In the genomic region with DNA sequence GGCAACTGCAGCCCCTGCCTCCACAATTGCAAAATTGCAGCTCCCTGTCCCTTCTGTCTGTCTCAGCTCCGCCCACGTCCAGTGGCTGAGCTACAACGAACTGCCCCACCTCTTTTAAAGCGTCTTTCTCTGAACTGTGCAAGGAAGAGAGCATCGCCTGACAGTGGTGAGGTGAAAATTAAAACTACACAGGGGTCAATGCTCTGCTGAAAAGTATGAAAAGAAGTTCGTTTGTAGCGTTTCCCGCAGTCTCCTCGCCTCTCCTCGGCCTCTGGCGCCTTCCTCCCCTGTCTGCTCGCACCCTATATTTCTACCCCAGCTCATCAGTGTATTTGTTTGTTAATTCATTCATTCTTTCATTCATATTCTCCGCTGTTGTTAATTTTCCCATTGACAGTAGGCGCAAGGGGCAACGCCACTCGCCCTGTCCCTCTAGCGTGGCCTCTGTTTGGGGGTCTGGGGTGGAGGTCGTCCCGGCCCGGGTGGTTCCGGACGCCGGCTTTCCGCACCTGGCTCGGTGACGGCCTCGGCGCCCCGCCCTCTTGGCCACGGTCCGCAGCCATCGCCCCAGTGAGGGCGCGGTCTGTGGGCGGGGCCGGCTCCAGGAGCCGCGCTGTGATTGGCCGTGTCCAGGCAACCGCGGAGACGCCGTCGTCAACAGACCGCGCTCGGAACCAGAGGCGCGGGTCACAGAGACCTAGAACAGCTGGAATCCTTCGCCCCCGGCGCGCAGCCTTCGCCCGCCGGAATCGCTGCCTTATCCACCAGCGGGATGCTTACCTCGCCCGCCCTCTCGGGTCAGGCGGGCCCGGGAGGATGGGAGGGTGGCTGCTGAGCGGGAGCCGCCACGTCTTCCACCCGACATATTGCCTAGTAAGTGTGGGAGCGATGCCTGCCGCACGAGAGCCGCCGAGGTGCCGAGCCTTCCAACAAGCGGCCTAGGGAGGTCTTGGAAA, we compare ENCODE assay signal across 8 cellular contexts. TPM values are rescaled to one million over a fixed set of nuclear protein-coding genes. Genes with fewer than 3 reads are reported as not detected.
DNase-seq lines count a peak whose midpoint lies in the region; ATAC-seq and TF ChIP-seq lines count a peak whose summit lies in the region.

A gene with protein sequence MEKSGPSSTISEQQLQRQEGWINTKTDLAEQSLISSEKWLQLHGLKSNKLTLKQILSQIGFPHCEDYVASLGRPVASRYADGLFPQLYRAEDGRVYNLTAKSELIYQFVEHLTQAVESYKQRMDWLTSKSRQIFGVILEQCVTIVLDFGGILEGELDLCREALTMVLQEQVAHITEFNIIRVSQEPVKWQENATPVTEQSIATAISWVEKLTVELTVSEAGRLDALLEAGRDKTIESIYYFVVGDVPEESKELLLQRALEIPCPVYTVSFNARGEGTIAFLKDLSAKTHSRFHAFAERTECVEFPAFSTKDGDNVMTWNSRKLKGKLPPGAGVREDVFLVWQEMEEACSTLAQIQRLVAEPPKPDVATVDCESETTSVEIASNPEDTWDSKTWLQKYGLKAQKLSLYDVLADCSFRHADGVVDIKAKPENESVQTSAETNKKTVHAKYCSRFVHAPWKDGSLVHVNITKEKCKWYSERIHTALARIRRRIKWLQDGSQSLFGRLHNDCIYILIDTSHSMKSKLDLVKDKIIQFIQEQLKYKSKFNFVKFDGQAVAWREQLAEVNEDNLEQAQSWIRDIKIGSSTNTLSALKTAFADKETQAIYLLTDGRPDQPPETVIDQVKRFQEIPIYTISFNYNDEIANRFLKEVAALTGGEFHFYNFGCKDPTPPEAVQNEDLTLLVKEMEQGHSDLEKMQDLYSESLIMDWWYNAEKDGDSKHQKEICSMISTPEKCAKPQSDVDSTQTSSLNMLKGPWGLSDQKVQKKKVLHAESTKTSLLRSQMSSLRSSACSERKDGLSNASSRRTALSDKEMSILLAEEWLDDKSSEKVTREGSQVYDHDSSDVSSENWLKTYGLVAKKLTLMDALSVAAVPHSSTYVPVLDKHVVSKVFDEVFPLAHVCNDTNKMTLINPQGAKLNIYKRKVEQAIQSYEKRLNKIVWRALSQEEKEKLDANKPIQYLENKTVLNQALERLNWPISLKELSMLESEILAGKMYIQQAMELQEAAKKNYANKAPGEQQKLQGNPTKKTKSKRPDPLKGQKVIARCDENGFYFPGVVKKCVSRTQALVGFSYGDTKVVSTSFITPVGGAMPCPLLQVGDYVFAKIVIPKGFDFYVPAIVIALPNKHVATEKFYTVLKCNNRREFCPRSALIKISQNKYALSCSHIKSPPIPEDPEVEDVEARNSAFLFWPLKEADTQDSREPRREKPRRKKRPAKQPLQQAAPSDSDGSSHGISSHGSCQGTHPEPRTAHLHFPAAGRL (N-terminal part only) (plus strand): TSS at position 677 of the 956 bp plus-strand sequence. CDS start 5,926 bp downstream, outside the sequence.

- peaks cover 44% of the 10 kb centered on the region for H3K27me3 Mint-ChIP-seq in activated CD4-positive, alpha-beta T cell treated with anti-CD3 and anti-CD28 coated beads for 36 hours
- H3K27me3 Mint-ChIP-seq in activated CD8-positive, alpha-beta memory T cell treated with anti-CD3 and anti-CD28 coated beads, Interleukin-2, amount 10 ng/mL, durations not matched to agents 7 days and 5 days = peaks cover 44% of the 10 kb centered on the region
- peaks cover 32 to 54% of the 10 kb centered on the region in 2 donors for H3K27me3 Mint-ChIP-seq in natural killer cell treated with Interleukin-12 subunit alpha and Interleukin-12 subunit beta and Interleukin-15 and Interleukin-18, amount 100 ng/mL, for 72 hours

- peaks cover 17% of the 10 kb centered on the region for H3K4me1 Mint-ChIP-seq in activated CD4-positive, alpha-beta T cell treated with anti-CD3 and anti-CD28 coated beads for 36 hours
- H3K4me1 Mint-ChIP-seq in activated CD8-positive, alpha-beta memory T cell treated with anti-CD3 and anti-CD28 coated beads, Interleukin-2, amount 10 ng/mL, durations not matched to agents 7 days and 5 days = peaks cover 23% of the 10 kb centered on the region
- H3K4me1 Mint-ChIP-seq in natural killer cell treated with Interleukin-12 subunit alpha and Interleukin-12 subunit beta and Interleukin-15 and Interleukin-18, amount 100 ng/mL, for 72 hours (ENCODE audit: low read depth in 2 of 2) = peaks cover 18 to 21% of the 10 kb centered on the region in 2 donors

- H3K36me3 ChIP-seq in upper lobe of left lung = no peaks in the 10 kb centered on the region

- H3K4me1 ChIP-seq in upper lobe of left lung = peaks cover 14 to 26% (median 18%) of the 10 kb centered on the region in 4 donors

- H3K27ac ChIP-seq in upper lobe of left lung = no peak within 1 kb of the TSS

- WGBS in upper lobe of left lung, 2 donors = 1 to 5% methylated on average over 20 to 68 of the region's 74 CpGs

- CTCF ChIA-PET in activated CD4-positive, alpha-beta T cell treated with anti-CD3 and anti-CD28 coated beads for 36 hours (lab: Charles Lee) = interaction anchor here (1.7 kb wide), 1 partner anchor 12 kb away, joined by 7 read pairs; no protein-coding TSS in a partner anchor
- CTCF ChIA-PET in activated CD8-positive, alpha-beta memory T cell treated with anti-CD3 and anti-CD28 coated beads, Interleukin-2, amount 10 ng/mL, durations not matched to agents 7 days and 5 days (lab: Charles Lee) = no interaction called here

- TF ChIP-seq CTCF in fibroblast of pulmonary artery (IDR thresholded peaks at IDR 0.05; ENCODE audit: low read length, missing control alignments) = no peak
- no peak for TF ChIP-seq CTCF in upper lobe of left lung (IDR thresholded peaks at IDR 0.05)

- H3K4me3 ChIP-seq in fibroblast of pulmonary artery (replicated peaks; ENCODE audit: low read depth, low read length) (peak within 1 kb of the TSS; percentile 42), upper lobe of left lung (peak within 1 kb of the TSS; percentile 11 to 47 (median 42))

- H3K4me3 Mint-ChIP-seq in activated CD4-positive, alpha-beta T cell treated with anti-CD3 and anti-CD28 coated beads for 36 hours = peak within 1 kb of the TSS; percentile 47
- H3K4me3 Mint-ChIP-seq in activated CD8-positive, alpha-beta memory T cell treated with anti-CD3 and anti-CD28 coated beads, Interleukin-2, amount 10 ng/mL, durations not matched to agents 7 days and 5 days = peak within 1 kb of the TSS; percentile 77
- peak within 1 kb of the TSS; percentile 91 for H3K4me3 Mint-ChIP-seq in natural killer cell treated with Interleukin-12 subunit alpha and Interleukin-12 subunit beta and Interleukin-15 and Interleukin-18, amount 100 ng/mL, for 72 hours

- H3K27ac Mint-ChIP-seq in activated CD4-positive, alpha-beta T cell treated with anti-CD3 and anti-CD28 coated beads for 36 hours = peak within 1 kb of the TSS; percentile 53
- H3K27ac Mint-ChIP-seq in activated CD8-positive, alpha-beta memory T cell treated with anti-CD3 and anti-CD28 coated beads, Interleukin-2, amount 10 ng/mL, durations not matched to agents 7 days and 5 days = no peak within 1 kb of the TSS
- peak within 1 kb of the TSS in 1 of 2 donors; percentile 49 for H3K27ac Mint-ChIP-seq in natural killer cell treated with Interleukin-12 subunit alpha and Interleukin-12 subunit beta and Interleukin-15 and Interleukin-18, amount 100 ng/mL, for 72 hours

- no peaks in the 10 kb centered on the region for H3K27me3 ChIP-seq in upper lobe of left lung

- no peaks in the 10 kb centered on the region for H3K9me3 ChIP-seq in upper lobe of left lung

- peak; percentile 76 for DNase-seq in activated CD4-positive, alpha-beta T cell treated with anti-CD3 and anti-CD28 coated beads for 36 hours
- DNase-seq in activated CD4-positive, alpha-beta T cell treated with anti-CD3 and anti-CD28 coated beads for 1 hour = no peak
- peak; percentile 77 for DNase-seq in NCI-H2029 (lab: John Stamatoyannopoulos, UW)
- DNase-seq in activated CD8-positive, alpha-beta memory T cell treated with anti-CD3 and anti-CD28 coated beads, Interleukin-2, amount 10 ng/mL, durations not matched to agents 7 days and 5 days = peak; percentile 65
- DNase-seq in fibroblast of pulmonary artery (ENCODE audit: low read depth) = peak; percentile 11
- DNase-seq in natural killer cell treated with Interleukin-12 subunit alpha and Interleukin-12 subunit beta and Interleukin-15 and Interleukin-18, amount 100 ng/mL, for 72 hours (ENCODE audit: low spot score) = peak; percentile 72
- peak; percentile 74 to 96 for DNase-seq in upper lobe of left lung

- intact Hi-C loops in activated CD4-positive, alpha-beta T cell treated with anti-CD3 and anti-CD28 coated beads for 36 hours (cut with DNase I, micrococcal nuclease) = loop anchor here in 1 of 2 experiments (1.0 to 2.0 kb wide), 2 partner anchors 48 to 92 kb away; a partner anchor contains a TSS

- ATAC-seq in activated CD4-positive, alpha-beta T cell treated with anti-CD3 and anti-CD28 coated beads for 36 hours = peak; percentile 89
- ATAC-seq in HG02759 (IDR thresholded peaks at IDR 0.05; ENCODE audit: unreplicated experiment) = peak; percentile 90
- ATAC-seq in activated CD8-positive, alpha-beta memory T cell treated with anti-CD3 and anti-CD28 coated beads, Interleukin-2, amount 10 ng/mL, durations not matched to agents 7 days and 5 days = peak; percentile 91
- ATAC-seq in natural killer cell treated with Interleukin-12 subunit alpha and Interleukin-12 subunit beta and Interleukin-15 and Interleukin-18, amount 100 ng/mL, for 72 hours = peak; percentile 89 to 96
- ATAC-seq in upper lobe of left lung (ENCODE audit: low FRiP score in 2 of 2) = peak; percentile 87 to 89

- H3K9me3 Mint-ChIP-seq in activated CD4-positive, alpha-beta T cell treated with anti-CD3 and anti-CD28 coated beads for 36 hours (ENCODE audit: low read depth) = no peaks in the 10 kb centered on the region
- H3K9me3 Mint-ChIP-seq in activated CD8-positive, alpha-beta memory T cell treated with anti-CD3 and anti-CD28 coated beads, Interleukin-2, amount 10 ng/mL, durations not matched to agents 7 days and 5 days (ENCODE audit: low read depth) = no peaks in the 10 kb centered on the region
- H3K9me3 Mint-ChIP-seq in natural killer cell treated with Interleukin-12 subunit alpha and Interleukin-12 subunit beta and Interleukin-15 and Interleukin-18, amount 100 ng/mL, for 72 hours = no peaks in the 10 kb centered on the region

- H3K36me3 Mint-ChIP-seq in activated CD4-positive, alpha-beta T cell treated with anti-CD3 and anti-CD28 coated beads for 36 hours (ENCODE audit: low read depth) = no peaks in the 10 kb centered on the region
- H3K36me3 Mint-ChIP-seq in activated CD8-positive, alpha-beta memory T cell treated with anti-CD3 and anti-CD28 coated beads, Interleukin-2, amount 10 ng/mL, durations not matched to agents 7 days and 5 days = no peaks in the 10 kb centered on the region
- peaks cover 4% of the 10 kb centered on the region for H3K36me3 Mint-ChIP-seq in natural killer cell treated with Interleukin-12 subunit alpha and Interleukin-12 subunit beta and Interleukin-15 and Interleukin-18, amount 100 ng/mL, for 72 hours

- POLR2A ChIA-PET in activated CD4-positive, alpha-beta T cell treated with anti-CD3 and anti-CD28 coated beads for 36 hours (lab: Charles Lee) = no interaction called here

- TF ChIP-seq EP300 in upper lobe of left lung (IDR thresholded peaks at IDR 0.05) = no peak

- TF ChIP-seq POLR2A in upper lobe of left lung (IDR thresholded peaks at IDR 0.05) = peak in 1 of 4 donors; percentile 22

RNA-seq across cellular contexts. Expression of the gene that starts here (rescaled TPM):
- total RNA-seq in activated CD4-positive, alpha-beta T cell treated with anti-CD3 and anti-CD28 coated beads for 36 hours = not detected
- not detected for total RNA-seq in activated CD8-positive, alpha-beta memory T cell treated with anti-CD3 and anti-CD28 coated beads, Interleukin-2, amount 10 ng/mL, durations not matched to agents 7 days and 5 days
- not detected for total RNA-seq in natural killer cell treated with Interleukin-12 subunit alpha and Interleukin-12 subunit beta and Interleukin-15 and Interleukin-18, amount 100 ng/mL, for 72 hours
- 10 to 100 TPM in 1 of 6 donors, 1 to 10 TPM in 4, under 1 TPM in 1; 0.72 to 25.3 (median 5.3) TPM for total RNA-seq in upper lobe of left lung

Comparison
In these comparisons a context has a peak if more than half of its experiments do, and no peak if none do; other contexts are left out.
1. Peak in DNase-seq and ATAC-seq in activated CD4-positive, alpha-beta T cell treated with anti-CD3 and anti-CD28 coated beads for 36 hours; RNA of the gene not detected or under 1 TPM.
2. Peak in DNase-seq and ATAC-seq in activated CD8-positive, alpha-beta memory T cell treated with anti-CD3 and anti-CD28 coated beads, Interleukin-2, amount 10 ng/mL, durations not matched to agents 7 days and 5 days; RNA of the gene not detected or under 1 TPM.
3. Peak in DNase-seq and ATAC-seq in natural killer cell treated with Interleukin-12 subunit alpha and Interleukin-12 subunit beta and Interleukin-15 and Interleukin-18, amount 100 ng/mL, for 72 hours; RNA of the gene not detected or under 1 TPM.